In the genomic region with DNA sequence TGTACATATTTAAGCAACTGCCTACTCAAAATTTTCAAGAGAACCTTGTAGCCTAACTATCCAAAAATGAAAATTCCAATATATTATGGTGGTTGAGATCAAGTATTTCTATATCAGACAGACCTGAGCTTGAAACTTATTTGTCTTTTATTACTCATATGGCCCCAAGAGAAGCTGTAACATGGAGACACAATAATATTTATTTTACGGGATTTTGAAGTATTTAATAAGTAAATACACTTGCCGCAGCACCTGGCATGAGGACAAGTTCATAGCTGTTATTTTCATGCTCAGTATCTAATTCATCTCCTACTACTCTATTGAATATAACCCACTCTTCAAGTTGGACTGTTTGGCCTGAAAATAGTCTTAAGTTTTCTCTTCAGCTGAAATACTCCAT, we compare ENCODE assay signal across 2 cellular contexts.
TF ChIP-seq lines count a peak whose summit lies in the region.

No MANE protein-coding gene starts in this region.

TF ChIP-seq in SK-N-SH, 30 proteins besides CTCF, POLR2A, EP300 and RAD21 (continued from another document):
- TF ChIP-seq, protein P1, sequence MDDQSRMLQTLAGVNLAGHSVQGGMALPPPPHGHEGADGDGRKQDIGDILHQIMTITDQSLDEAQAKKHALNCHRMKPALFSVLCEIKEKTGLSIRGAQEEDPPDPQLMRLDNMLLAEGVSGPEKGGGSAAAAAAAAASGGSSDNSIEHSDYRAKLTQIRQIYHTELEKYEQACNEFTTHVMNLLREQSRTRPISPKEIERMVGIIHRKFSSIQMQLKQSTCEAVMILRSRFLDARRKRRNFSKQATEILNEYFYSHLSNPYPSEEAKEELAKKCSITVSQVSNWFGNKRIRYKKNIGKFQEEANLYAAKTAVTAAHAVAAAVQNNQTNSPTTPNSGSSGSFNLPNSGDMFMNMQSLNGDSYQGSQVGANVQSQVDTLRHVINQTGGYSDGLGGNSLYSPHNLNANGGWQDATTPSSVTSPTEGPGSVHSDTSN (IDR thresholded peaks at IDR 0.05), result no peak
- no peak for TF ChIP-seq SMC3 (IDR thresholded peaks at IDR 0.05; ENCODE audit: low read depth, low read length)
- TF ChIP-seq MEF2A (IDR thresholded peaks at IDR 0.05; ENCODE audit: borderline replicate concordance, low read depth), result no peak
- TF ChIP-seq, protein P2, sequence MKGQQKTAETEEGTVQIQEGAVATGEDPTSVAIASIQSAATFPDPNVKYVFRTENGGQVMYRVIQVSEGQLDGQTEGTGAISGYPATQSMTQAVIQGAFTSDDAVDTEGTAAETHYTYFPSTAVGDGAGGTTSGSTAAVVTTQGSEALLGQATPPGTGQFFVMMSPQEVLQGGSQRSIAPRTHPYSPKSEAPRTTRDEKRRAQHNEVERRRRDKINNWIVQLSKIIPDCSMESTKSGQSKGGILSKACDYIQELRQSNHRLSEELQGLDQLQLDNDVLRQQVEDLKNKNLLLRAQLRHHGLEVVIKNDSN (IDR thresholded peaks at IDR 0.05; ENCODE audit: borderline replicate concordance, low read depth), result no peak
- TF ChIP-seq FOXJ3 (CRISPR knock-in tag; IDR thresholded peaks at IDR 0.05), result no peak
- TF ChIP-seq, protein P3, sequence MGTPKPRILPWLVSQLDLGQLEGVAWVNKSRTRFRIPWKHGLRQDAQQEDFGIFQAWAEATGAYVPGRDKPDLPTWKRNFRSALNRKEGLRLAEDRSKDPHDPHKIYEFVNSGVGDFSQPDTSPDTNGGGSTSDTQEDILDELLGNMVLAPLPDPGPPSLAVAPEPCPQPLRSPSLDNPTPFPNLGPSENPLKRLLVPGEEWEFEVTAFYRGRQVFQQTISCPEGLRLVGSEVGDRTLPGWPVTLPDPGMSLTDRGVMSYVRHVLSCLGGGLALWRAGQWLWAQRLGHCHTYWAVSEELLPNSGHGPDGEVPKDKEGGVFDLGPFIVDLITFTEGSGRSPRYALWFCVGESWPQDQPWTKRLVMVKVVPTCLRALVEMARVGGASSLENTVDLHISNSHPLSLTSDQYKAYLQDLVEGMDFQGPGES (IDR thresholded peaks at IDR 0.05; ENCODE audit: low read depth, low read length), result no peak
- no peak for TF ChIP-seq ELF1 (IDR thresholded peaks at IDR 0.05)
- TF ChIP-seq FOXM1 (IDR thresholded peaks at IDR 0.05; ENCODE audit: low read depth), result no peak
- TF ChIP-seq MXI1 (IDR thresholded peaks at IDR 0.05; ENCODE audit: low read depth, low read length), result no peak
- no peak for TF ChIP-seq RFX5 (IDR thresholded peaks at IDR 0.05; ENCODE audit: low read length)

TF ChIP-seq in SK-N-SH treated with all-trans-retinoic acid at 6 μM for 48 hours, 23 proteins besides CTCF, POLR2A, EP300 and RAD21 (continued from another document):
- TF ChIP-seq, protein P4, sequence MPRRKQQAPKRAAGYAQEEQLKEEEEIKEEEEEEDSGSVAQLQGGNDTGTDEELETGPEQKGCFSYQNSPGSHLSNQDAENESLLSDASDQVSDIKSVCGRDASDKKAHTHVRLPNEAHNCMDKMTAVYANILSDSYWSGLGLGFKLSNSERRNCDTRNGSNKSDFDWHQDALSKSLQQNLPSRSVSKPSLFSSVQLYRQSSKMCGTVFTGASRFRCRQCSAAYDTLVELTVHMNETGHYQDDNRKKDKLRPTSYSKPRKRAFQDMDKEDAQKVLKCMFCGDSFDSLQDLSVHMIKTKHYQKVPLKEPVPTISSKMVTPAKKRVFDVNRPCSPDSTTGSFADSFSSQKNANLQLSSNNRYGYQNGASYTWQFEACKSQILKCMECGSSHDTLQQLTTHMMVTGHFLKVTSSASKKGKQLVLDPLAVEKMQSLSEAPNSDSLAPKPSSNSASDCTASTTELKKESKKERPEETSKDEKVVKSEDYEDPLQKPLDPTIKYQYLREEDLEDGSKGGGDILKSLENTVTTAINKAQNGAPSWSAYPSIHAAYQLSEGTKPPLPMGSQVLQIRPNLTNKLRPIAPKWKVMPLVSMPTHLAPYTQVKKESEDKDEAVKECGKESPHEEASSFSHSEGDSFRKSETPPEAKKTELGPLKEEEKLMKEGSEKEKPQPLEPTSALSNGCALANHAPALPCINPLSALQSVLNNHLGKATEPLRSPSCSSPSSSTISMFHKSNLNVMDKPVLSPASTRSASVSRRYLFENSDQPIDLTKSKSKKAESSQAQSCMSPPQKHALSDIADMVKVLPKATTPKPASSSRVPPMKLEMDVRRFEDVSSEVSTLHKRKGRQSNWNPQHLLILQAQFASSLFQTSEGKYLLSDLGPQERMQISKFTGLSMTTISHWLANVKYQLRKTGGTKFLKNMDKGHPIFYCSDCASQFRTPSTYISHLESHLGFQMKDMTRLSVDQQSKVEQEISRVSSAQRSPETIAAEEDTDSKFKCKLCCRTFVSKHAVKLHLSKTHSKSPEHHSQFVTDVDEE (CRISPR knock-in tag; IDR thresholded peaks at IDR 0.05), result no peak
- TF ChIP-seq POU6F1 (CRISPR knock-in tag; IDR thresholded peaks at IDR 0.05; ENCODE audit: borderline replicate concordance, low read depth) (no peak), ZC3H10 (CRISPR knock-in tag; IDR thresholded peaks at IDR 0.05) (no peak), CSRNP3 (CRISPR knock-in tag; IDR thresholded peaks at IDR 0.05) (no peak), ISL1 (CRISPR knock-in tag; IDR thresholded peaks at IDR 0.05) (no peak), ZFP30 (CRISPR knock-in tag; IDR thresholded peaks at IDR 0.05) (no peak), ZNF565 (CRISPR knock-in tag; conservative IDR thresholded peaks at IDR 0.05; ENCODE audit: low read depth) (no peak)
- TF ChIP-seq, protein P5, sequence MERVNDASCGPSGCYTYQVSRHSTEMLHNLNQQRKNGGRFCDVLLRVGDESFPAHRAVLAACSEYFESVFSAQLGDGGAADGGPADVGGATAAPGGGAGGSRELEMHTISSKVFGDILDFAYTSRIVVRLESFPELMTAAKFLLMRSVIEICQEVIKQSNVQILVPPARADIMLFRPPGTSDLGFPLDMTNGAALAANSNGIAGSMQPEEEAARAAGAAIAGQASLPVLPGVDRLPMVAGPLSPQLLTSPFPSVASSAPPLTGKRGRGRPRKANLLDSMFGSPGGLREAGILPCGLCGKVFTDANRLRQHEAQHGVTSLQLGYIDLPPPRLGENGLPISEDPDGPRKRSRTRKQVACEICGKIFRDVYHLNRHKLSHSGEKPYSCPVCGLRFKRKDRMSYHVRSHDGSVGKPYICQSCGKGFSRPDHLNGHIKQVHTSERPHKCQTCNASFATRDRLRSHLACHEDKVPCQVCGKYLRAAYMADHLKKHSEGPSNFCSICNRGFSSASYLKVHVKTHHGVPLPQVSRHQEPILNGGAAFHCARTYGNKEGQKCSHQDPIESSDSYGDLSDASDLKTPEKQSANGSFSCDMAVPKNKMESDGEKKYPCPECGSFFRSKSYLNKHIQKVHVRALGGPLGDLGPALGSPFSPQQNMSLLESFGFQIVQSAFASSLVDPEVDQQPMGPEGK (CRISPR knock-in tag; IDR thresholded peaks at IDR 0.05; ENCODE audit: borderline replicate concordance), result no peak
